ENCODE assay signal across 1 cellular context in the genomic region with DNA sequence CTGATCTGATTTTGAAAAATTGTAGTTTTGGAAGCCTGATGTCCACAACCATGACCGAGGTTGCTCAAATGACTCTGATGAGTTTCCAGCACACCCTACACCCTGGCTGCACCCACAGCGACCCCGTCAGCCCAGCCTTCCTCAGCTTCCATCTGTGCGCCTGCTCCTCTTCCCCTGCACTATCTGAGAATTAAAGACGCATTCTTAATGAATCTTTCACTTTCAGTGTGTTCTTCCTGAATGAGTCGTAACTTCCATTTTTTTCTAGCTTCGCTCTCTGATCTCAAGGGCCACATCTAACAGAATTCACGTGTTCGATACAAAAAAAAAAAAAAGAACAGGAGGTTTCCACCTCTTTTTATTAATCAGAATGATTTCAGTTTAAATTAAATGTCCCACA.
TF ChIP-seq lines count a peak whose summit lies in the region.

No MANE protein-coding gene starts in this region.

TF ChIP-seq in GM12878, 131 proteins besides CTCF, POLR2A, EP300 and RAD21 (continued from another document and continues in another):
- TF ChIP-seq JUNB (IDR thresholded peaks at IDR 0.05) = peak; percentile 57; the same call in 1 of the 2 replicates
- TF ChIP-seq PAX5 (IDR thresholded peaks at IDR 0.05; ENCODE audit: borderline replicate concordance, low read depth, low read length) = peak; percentile 50; the same call in 1 of the 2 replicates
- 0 out of 2 replicates have a peak, but pooled peaks have one; percentile 7 for TF ChIP-seq TCF12 (IDR thresholded peaks at IDR 0.05; ENCODE audit: low read depth, low read length)
- TF ChIP-seq NFYA (IDR thresholded peaks at IDR 0.05; ENCODE audit: borderline replicate concordance, low read depth, low read length) = no peak
- peak; percentile 11 for TF ChIP-seq BCL3 (IDR thresholded peaks at IDR 0.05; ENCODE audit: borderline replicate concordance, insufficient read depth, low read depth, low read length, poor library complexity, severe bottlenecking)
- TF ChIP-seq SMC3 (IDR thresholded peaks at IDR 0.05; ENCODE audit: borderline replicate concordance, low read length) = peak; percentile 46; the same call in 1 of the 2 replicates
- no peak for TF ChIP-seq LARP7 (IDR thresholded peaks at IDR 0.05)
- TF ChIP-seq ATF2 (IDR thresholded peaks at IDR 0.05; ENCODE audit: low read length) = peak; percentile 69; the same call in 1 of the 2 replicates
- TF ChIP-seq MTA3 (IDR thresholded peaks at IDR 0.05; ENCODE audit: borderline replicate concordance, low read length) = peak; percentile 19; the same call in 1 of the 2 replicates
- peak; percentile 45; the same call in 1 of the 2 replicates for TF ChIP-seq RAD51 (IDR thresholded peaks at IDR 0.05)
- TF ChIP-seq IKZF2 (IDR thresholded peaks at IDR 0.05) = peak; percentile 66 to 68; a peak in 3 of 4 replicates
- TF ChIP-seq CREM (IDR thresholded peaks at IDR 0.05; ENCODE audit: low read depth) = peak; percentile 31; the same call in 1 of the 2 replicates
- TF ChIP-seq ZBTB40 (IDR thresholded peaks at IDR 0.05; ENCODE audit: borderline replicate concordance) = no peak
- no peak for TF ChIP-seq CBX3 (IDR thresholded peaks at IDR 0.05; ENCODE audit: borderline replicate concordance, low read depth)
- TF ChIP-seq, protein P1, sequence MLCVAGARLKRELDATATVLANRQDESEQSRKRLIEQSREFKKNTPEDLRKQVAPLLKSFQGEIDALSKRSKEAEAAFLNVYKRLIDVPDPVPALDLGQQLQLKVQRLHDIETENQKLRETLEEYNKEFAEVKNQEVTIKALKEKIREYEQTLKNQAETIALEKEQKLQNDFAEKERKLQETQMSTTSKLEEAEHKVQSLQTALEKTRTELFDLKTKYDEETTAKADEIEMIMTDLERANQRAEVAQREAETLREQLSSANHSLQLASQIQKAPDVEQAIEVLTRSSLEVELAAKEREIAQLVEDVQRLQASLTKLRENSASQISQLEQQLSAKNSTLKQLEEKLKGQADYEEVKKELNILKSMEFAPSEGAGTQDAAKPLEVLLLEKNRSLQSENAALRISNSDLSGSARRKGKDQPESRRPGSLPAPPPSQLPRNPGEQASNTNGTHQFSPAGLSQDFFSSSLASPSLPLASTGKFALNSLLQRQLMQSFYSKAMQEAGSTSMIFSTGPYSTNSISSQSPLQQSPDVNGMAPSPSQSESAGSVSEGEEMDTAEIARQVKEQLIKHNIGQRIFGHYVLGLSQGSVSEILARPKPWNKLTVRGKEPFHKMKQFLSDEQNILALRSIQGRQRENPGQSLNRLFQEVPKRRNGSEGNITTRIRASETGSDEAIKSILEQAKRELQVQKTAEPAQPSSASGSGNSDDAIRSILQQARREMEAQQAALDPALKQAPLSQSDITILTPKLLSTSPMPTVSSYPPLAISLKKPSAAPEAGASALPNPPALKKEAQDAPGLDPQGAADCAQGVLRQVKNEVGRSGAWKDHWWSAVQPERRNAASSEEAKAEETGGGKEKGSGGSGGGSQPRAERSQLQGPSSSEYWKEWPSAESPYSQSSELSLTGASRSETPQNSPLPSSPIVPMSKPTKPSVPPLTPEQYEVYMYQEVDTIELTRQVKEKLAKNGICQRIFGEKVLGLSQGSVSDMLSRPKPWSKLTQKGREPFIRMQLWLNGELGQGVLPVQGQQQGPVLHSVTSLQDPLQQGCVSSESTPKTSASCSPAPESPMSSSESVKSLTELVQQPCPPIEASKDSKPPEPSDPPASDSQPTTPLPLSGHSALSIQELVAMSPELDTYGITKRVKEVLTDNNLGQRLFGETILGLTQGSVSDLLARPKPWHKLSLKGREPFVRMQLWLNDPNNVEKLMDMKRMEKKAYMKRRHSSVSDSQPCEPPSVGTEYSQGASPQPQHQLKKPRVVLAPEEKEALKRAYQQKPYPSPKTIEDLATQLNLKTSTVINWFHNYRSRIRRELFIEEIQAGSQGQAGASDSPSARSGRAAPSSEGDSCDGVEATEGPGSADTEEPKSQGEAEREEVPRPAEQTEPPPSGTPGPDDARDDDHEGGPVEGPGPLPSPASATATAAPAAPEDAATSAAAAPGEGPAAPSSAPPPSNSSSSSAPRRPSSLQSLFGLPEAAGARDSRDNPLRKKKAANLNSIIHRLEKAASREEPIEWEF (IDR thresholded peaks at IDR 0.05; ENCODE audit: insufficient replicate concordance, low read depth, low read length) = no peak
- TF ChIP-seq EED (IDR thresholded peaks at IDR 0.05; ENCODE audit: low read depth) = peak; percentile 52; the same call in 1 of the 2 replicates
- no peak for TF ChIP-seq MEF2B (IDR thresholded peaks at IDR 0.05; ENCODE audit: partially characterized antibody, poor library complexity, severe bottlenecking)
- TF ChIP-seq CHD2 (IDR thresholded peaks at IDR 0.05; ENCODE audit: borderline replicate concordance, low read depth, low read length) = no peak
- TF ChIP-seq, protein P2, sequence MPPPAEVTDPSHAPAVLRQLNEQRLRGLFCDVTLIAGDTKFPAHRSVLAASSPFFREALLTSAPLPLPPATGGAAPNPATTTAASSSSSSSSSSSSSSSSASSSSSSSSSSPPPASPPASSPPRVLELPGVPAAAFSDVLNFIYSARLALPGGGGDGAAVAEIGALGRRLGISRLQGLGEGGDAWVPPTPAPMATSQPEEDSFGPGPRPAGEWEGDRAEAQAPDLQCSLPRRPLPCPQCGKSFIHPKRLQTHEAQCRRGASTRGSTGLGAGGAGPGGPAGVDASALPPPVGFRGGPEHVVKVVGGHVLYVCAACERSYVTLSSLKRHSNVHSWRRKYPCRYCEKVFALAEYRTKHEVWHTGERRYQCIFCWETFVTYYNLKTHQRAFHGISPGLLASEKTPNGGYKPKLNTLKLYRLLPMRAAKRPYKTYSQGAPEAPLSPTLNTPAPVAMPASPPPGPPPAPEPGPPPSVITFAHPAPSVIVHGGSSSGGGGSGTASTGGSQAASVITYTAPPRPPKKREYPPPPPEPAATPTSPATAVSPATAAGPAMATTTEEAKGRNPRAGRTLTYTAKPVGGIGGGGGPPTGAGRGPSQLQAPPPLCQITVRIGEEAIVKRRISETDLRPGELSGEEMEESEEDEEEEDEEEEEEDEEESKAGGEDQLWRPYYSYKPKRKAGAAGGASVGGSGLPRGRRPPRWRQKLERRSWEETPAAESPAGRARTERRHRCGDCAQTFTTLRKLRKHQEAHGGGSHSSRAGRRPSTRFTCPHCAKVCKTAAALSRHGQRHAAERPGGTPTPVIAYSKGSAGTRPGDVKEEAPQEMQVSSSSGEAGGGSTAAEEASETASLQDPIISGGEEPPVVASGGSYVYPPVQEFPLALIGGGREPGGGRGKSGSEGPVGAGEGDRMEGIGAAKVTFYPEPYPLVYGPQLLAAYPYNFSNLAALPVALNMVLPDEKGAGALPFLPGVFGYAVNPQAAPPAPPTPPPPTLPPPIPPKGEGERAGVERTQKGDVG (CRISPR knock-in tag; IDR thresholded peaks at IDR 0.05) = no peak
- TF ChIP-seq MTA2 (IDR thresholded peaks at IDR 0.05; ENCODE audit: low read depth) = peak; percentile 64; the same call in 1 of the 2 replicates
- no peak for TF ChIP-seq CHD1 (IDR thresholded peaks at IDR 0.05; ENCODE audit: low read depth, low read length)
- no peak for TF ChIP-seq EGR1 (IDR thresholded peaks at IDR 0.05; ENCODE audit: borderline replicate concordance in 1 of 2, low read depth in 2 of 2, low read length in 2 of 2)
- TF ChIP-seq NFIC (IDR thresholded peaks at IDR 0.05; ENCODE audit: low read depth, low read length) = peak; percentile 69
- no peak for TF ChIP-seq ZNF622 (IDR thresholded peaks at IDR 0.05)
- 0 out of 2 replicates have a peak, but pooled peaks have one; percentile 30 for TF ChIP-seq CREB1 (IDR thresholded peaks at IDR 0.05; ENCODE audit: low read depth)
- TF ChIP-seq RUNX3 (IDR thresholded peaks at IDR 0.05; ENCODE audit: low read length) = peak; percentile 34
- TF ChIP-seq POLR2AphosphoS5 (IDR thresholded peaks at IDR 0.05; ENCODE audit: low read length) = no peak
- peak; percentile 88 for TF ChIP-seq ZNF384 (IDR thresholded peaks at IDR 0.05; ENCODE audit: borderline replicate concordance, low read depth, low read length)
- TF ChIP-seq ZBTB11 (CRISPR knock-in tag; IDR thresholded peaks at IDR 0.05) = no peak
- peak in 1 of 2 experiments; percentile 41; a peak in 1 of 4 replicates for TF ChIP-seq ETV6 (conservative IDR thresholded peaks at IDR 0.05 in 1 of 2, IDR thresholded peaks at IDR 0.05 in 1 of 2; ENCODE audit: borderline replicate concordance in 1 of 2, low read depth in 1 of 2)
- TF ChIP-seq NBN (IDR thresholded peaks at IDR 0.05) = peak; percentile 47; the same call in 1 of the 2 replicates
- TF ChIP-seq HSF1 (IDR thresholded peaks at IDR 0.05; ENCODE audit: low read depth, low read length) = no peak
- TF ChIP-seq BHLHE40 (IDR thresholded peaks at IDR 0.05; ENCODE audit: borderline replicate concordance in 1 of 2, low read depth in 2 of 2, low read length in 1 of 2) = peak; percentile 73 to 84
- TF ChIP-seq BCL11A (IDR thresholded peaks at IDR 0.05; ENCODE audit: low read depth, low read length) = no peak
